ENCODE assay signal across 8 cellular contexts in genomic region chrX:134144231-134144630, GRCh38.
DNase-seq lines count a peak whose midpoint lies in the region; ATAC-seq, FAIRE-seq and TF ChIP-seq lines count a peak whose summit lies in the region.

No MANE protein-coding gene starts in this region.

- no peak overlapping the region for H3K4me2 ChIP-seq in astrocyte (ENCODE audit: low read length)
- no peak overlapping the region for H3K4me2 ChIP-seq in osteoblast (ENCODE audit: insufficient read depth, low read length)

- H3K27ac ChIP-seq in astrocyte (ENCODE audit: low read depth, low read length) (no peak overlapping the region), osteoblast (ENCODE audit: low read depth, low read length) (no peak overlapping the region), WERI-Rb-1 (no peak overlapping the region), psoas muscle (no peak overlapping the region)

- no peaks in the 10 kb centered on the region for H3K9me3 ChIP-seq in astrocyte (ENCODE audit: insufficient read depth, low read depth, low read length)
- H3K9me3 ChIP-seq in osteoblast (ENCODE audit: low read depth, low read length): no peaks in the 10 kb centered on the region
- H3K9me3 ChIP-seq in WERI-Rb-1 (ENCODE audit: severe bottlenecking): no peaks in the 10 kb centered on the region
- H3K9me3 ChIP-seq in psoas muscle: no peaks in the 10 kb centered on the region

- H3K27me3 Mint-ChIP-seq in astrocyte (ENCODE audit: low read depth, unreplicated experiment): peaks cover 1% of the 10 kb centered on the region

- H3K79me2 ChIP-seq in astrocyte (ENCODE audit: insufficient read depth, low read length): no peaks in the 10 kb centered on the region
- H3K79me2 ChIP-seq in osteoblast (ENCODE audit: insufficient read depth, low read length): no peaks in the 10 kb centered on the region

- ATAC-seq in GM19023 (IDR thresholded peaks at IDR 0.05; ENCODE audit: unreplicated experiment) (peak; percentile 70), HG03520 (IDR thresholded peaks at IDR 0.05; ENCODE audit: unreplicated experiment) (peak; percentile 63), psoas muscle (no peak), GM21367 (IDR thresholded peaks at IDR 0.05; ENCODE audit: unreplicated experiment) (no peak)

- no peaks in the 10 kb centered on the region for H3K36me3 ChIP-seq in astrocyte (ENCODE audit: insufficient read depth, low read length)
- H3K36me3 ChIP-seq in osteoblast (ENCODE audit: insufficient read depth, low read length): no peaks in the 10 kb centered on the region
- H3K36me3 ChIP-seq in WERI-Rb-1: no peaks in the 10 kb centered on the region
- no peaks in the 10 kb centered on the region for H3K36me3 ChIP-seq in psoas muscle (ENCODE audit: insufficient read depth in 1 of 2, low read depth in 1 of 2)

- no peaks in the 10 kb centered on the region for H3K36me3 Mint-ChIP-seq in astrocyte (ENCODE audit: low read depth, unreplicated experiment)

- no peaks in the 10 kb centered on the region for H3K27me3 ChIP-seq in astrocyte (ENCODE audit: insufficient read depth, low read length)
- peaks cover 8% of the 10 kb centered on the region for H3K27me3 ChIP-seq in osteoblast (ENCODE audit: insufficient read depth, low read length)
- peaks cover 40% of the 10 kb centered on the region for H3K27me3 ChIP-seq in WERI-Rb-1 (ENCODE audit: insufficient read depth, low read depth, severe bottlenecking)
- peaks cover 0 to 13% (median 0%) of the 10 kb centered on the region in 3 donors for H3K27me3 ChIP-seq in psoas muscle (ENCODE audit: insufficient read depth in 3 of 3, low read length in 2 of 3)

- WGBS in psoas muscle, 3 donors: 33 to 35% (median 33%) methylated on average over 1 of the region's 1 CpG

- peak; percentile 84 for FAIRE-seq in astrocyte (lab: Jason Lieb, UNC)

- no peaks in the 10 kb centered on the region for H3K9me3 Mint-ChIP-seq in astrocyte (ENCODE audit: unreplicated experiment)

- DNase-seq in DMS114 treated with DMSO at 0.1 percent for 48 hours (lab: John Stamatoyannopoulos, UW; ENCODE audit: unreplicated experiment) (peak; percentile 7), astrocyte (ENCODE audit: low read depth) (no peak), osteoblast (ENCODE audit: insufficient read length, low spot score, missing footprints) (peak; percentile 32), WERI-Rb-1 (no peak), psoas muscle (no peak)

- H3K4me1 ChIP-seq in astrocyte (ENCODE audit: insufficient read depth, low read length): no peaks in the 10 kb centered on the region
- H3K4me1 ChIP-seq in osteoblast (ENCODE audit: insufficient read depth, low read length): no peaks in the 10 kb centered on the region
- no peaks in the 10 kb centered on the region for H3K4me1 ChIP-seq in psoas muscle

- H2AFZ ChIP-seq in astrocyte (ENCODE audit: low read depth, low read length) (no peak overlapping the region), osteoblast (ENCODE audit: low read length) (no peak overlapping the region)

- H3K4me3 ChIP-seq in astrocyte (ENCODE audit: insufficient read depth, low read depth, low read length) (no peak overlapping the region), osteoblast (ENCODE audit: insufficient read depth, low read length) (no peak overlapping the region), WERI-Rb-1 (ENCODE audit: low read depth, low read length) (no peak overlapping the region), psoas muscle (no peak overlapping the region)

- no peak overlapping the region for H3K27ac Mint-ChIP-seq in astrocyte (ENCODE audit: unreplicated experiment)

- H4K20me1 ChIP-seq in astrocyte (ENCODE audit: insufficient read depth, low read length) (no peaks in the 10 kb centered on the region), osteoblast (ENCODE audit: insufficient read depth, low read length) (no peaks in the 10 kb centered on the region)

- TF ChIP-seq CTCF in astrocyte (IDR thresholded peaks at IDR 0.05; ENCODE audit: insufficient read depth, low read depth, low read length): no peak
- TF ChIP-seq CTCF in osteoblast (IDR thresholded peaks at IDR 0.05; ENCODE audit: extremely low read depth, low read depth, low read length): peak; percentile 40
- no peak for TF ChIP-seq CTCF in WERI-Rb-1 (IDR thresholded peaks at IDR 0.05; ENCODE audit: low read depth, low read length)
- no peak for TF ChIP-seq CTCF in psoas muscle (IDR thresholded peaks at IDR 0.05)

- H3K9ac ChIP-seq in astrocyte (ENCODE audit: low read length): no peak overlapping the region

- no peaks in the 10 kb centered on the region for H3K4me1 Mint-ChIP-seq in astrocyte (ENCODE audit: low read depth, unreplicated experiment)

- H3K4me3 Mint-ChIP-seq in astrocyte (ENCODE audit: unreplicated experiment): no peak overlapping the region

- intact Hi-C loops in psoas muscle (cut with DNase I): no loop called here

Comparison
In these comparisons a context has a peak if more than half of its experiments do, and no peak if none do; other contexts are left out.
1. DNase-seq: peak in DMS114 treated with DMSO at 0.1 percent for 48 hours (single experiment) and osteoblast (single experiment); none in astrocyte (single experiment), WERI-Rb-1 (single experiment) and psoas muscle (0 of 2).
2. ATAC-seq: peak in GM19023 (single experiment) and HG03520 (single experiment); none in psoas muscle (0 of 4) and GM21367 (single experiment).